9 cellular contexts compared by ENCODE assay signal in genomic region chr11:24489477-24489876, GRCh38. TPM values are rescaled to one million over a fixed set of nuclear protein-coding genes. Genes with fewer than 3 reads are reported as not detected.
"Had no signal": no experiment of that assay in that cellular context is flagged by ENCODE, and none has a peak within 500 bp of the region (broad histone marks: within the 10 kb centered on the region; RNA-seq: fewer than 3 reads in every experiment).

No MANE protein-coding gene starts in this region.

- ATAC-seq: GM12878 had no signal

- FAIRE-seq: G401.6, GM12878, GM12891, GM12892, GM18507, GM19239 had no signal

- DNase-seq: GDM1, GF-D8 had no signal

- H3K4me3 ChIP-seq: GM12878 had no signal

RNA-seq across cellular contexts. Expression of gene LUZP2, which starts 7.4 kb away (rescaled TPM):
- total RNA-seq: G401, GM12878 had no signal
- polyA plus RNA-seq: GM12878 had no signal
